In genomic region chr3:177776656-177777055, GRCh38 we compare ENCODE assay signal across 11 cellular contexts.
DNase-seq lines count a peak whose midpoint lies in the region; ATAC-seq and TF ChIP-seq lines count a peak whose summit lies in the region.
"Had no signal": no experiment of that assay in that cellular context is flagged by ENCODE, and none has a peak within 500 bp of the region (broad histone marks: within the 10 kb centered on the region; RNA-seq: fewer than 3 reads in every experiment).

No MANE protein-coding gene starts in this region.

- CTCF ChIA-PET in Panc1 (lab: Charles Lee) = no interaction called here

- H3K23me2 ChIP-seq in H9 (ENCODE audit: insufficient read length, low read depth, low read length, poor library complexity, severe bottlenecking) = no peaks in the 10 kb centered on the region

- H3K4me1 ChIP-seq in Panc1 (ENCODE audit: control insufficient read depth, insufficient read depth, low read length) = no peaks in the 10 kb centered on the region; the same call in 1 of the 2 replicates
- H3K4me1 ChIP-seq in H9 (ENCODE audit: insufficient read depth, low read length) = no peaks in the 10 kb centered on the region

- WGBS in H9 (ENCODE audit: extremely low coverage, insufficient read length, low lambda C conversion rate) = no CpG with 5 or more reads among the region's 4 CpGs

- no peak overlapping the region for H3K9ac ChIP-seq in H9 (ENCODE audit: extremely low read depth, insufficient read length, low read length)

- in situ Hi-C loops in Panc1 (cut with HindIII; ENCODE audit: low pct_unique_long_range_greater_than_20kb, low sequenced_read_pairs) = no loop called here

- H3K18ac ChIP-seq in H9 (ENCODE audit: insufficient read length, low read depth, low read length) = no peak overlapping the region

- H3K79me1 ChIP-seq in H9 (ENCODE audit: insufficient read depth, low read depth, low read length, poor library complexity, severe bottlenecking) = no peaks in the 10 kb centered on the region

- no peaks in the 10 kb centered on the region for H3K9me3 Mint-ChIP-seq in H9
- H3K9me3 Mint-ChIP-seq: dendritic cell treated with granulocyte-macrophage colony-stimulating factor and Interleukin-4, amounts not matched to agents 40 ng/mL and 50 ng/mL, for 4 days had no signal

- no peak overlapping the region for H3K14ac ChIP-seq in H9 (ENCODE audit: insufficient read depth, low read length)

- H2BK120ac ChIP-seq in H9 (ENCODE audit: low read depth, low read length, poor library complexity, severe bottlenecking) = no peak overlapping the region

- H3K27ac Mint-ChIP-seq in H9 = no peak overlapping the region
- H3K27ac Mint-ChIP-seq: dendritic cell treated with granulocyte-macrophage colony-stimulating factor and Interleukin-4, amounts not matched to agents 40 ng/mL and 50 ng/mL, for 4 days had no signal

- no peak overlapping the region for H3K4me2 ChIP-seq in H9 (ENCODE audit: insufficient read depth, insufficient read length, low read length)

- H3K23ac ChIP-seq in H9 (ENCODE audit: insufficient read length, low read depth, low read length) = no peak overlapping the region

- H3T11ph ChIP-seq in H9 (ENCODE audit: low read length) = no peak overlapping the region

- no peak overlapping the region for H4K5ac ChIP-seq in H9 (ENCODE audit: insufficient read length, low read depth, low read length)

- POLR2A ChIA-PET in Panc1 (lab: Charles Lee) = no interaction called here

- no peak overlapping the region for H2BK5ac ChIP-seq in H9 (ENCODE audit: insufficient read length, low read length)

- no peak overlapping the region for H4K8ac ChIP-seq in H9 (replicated peaks; ENCODE audit: insufficient read length, low read depth, low read length)

- H3K4me3 Mint-ChIP-seq in H9 = no peak overlapping the region
- H3K4me3 Mint-ChIP-seq: dendritic cell treated with granulocyte-macrophage colony-stimulating factor and Interleukin-4, amounts not matched to agents 40 ng/mL and 50 ng/mL, for 4 days had no signal

- H3K4me1 Mint-ChIP-seq in H9 = peaks cover 4 to 6% of the 10 kb centered on the region in 2 experiments

- no peak for TF ChIP-seq CTCF in Panc1 (IDR thresholded peaks at IDR 0.05)
- no peak for TF ChIP-seq CTCF in retinal pigment epithelial cell (conservative IDR thresholded peaks at IDR 0.05; ENCODE audit: low read depth, low read length)
- no peak for TF ChIP-seq CTCF in H9 (conservative IDR thresholded peaks at IDR 0.05)

- no peaks in the 10 kb centered on the region for H3K36me3 ChIP-seq in Panc1 (ENCODE audit: control insufficient read depth, insufficient read depth, low read length)

- no peak overlapping the region for H4K91ac ChIP-seq in H9 (ENCODE audit: insufficient read length, low read depth, low read length)

- H3K4me3 ChIP-seq in Panc1 (ENCODE audit: low read depth in 2 of 2, low read length in 2 of 2) = no peak overlapping the region
- H3K4me3 ChIP-seq in retinal pigment epithelial cell (ENCODE audit: low read length) = no peak overlapping the region

- ATAC-seq in Panc1 = no peak
- ATAC-seq in esophagus mucosa = peak; percentile 22
- no peak for ATAC-seq in HG03571 (IDR thresholded peaks at IDR 0.05; ENCODE audit: unreplicated experiment)
- ATAC-seq in GM19452 (IDR thresholded peaks at IDR 0.05; ENCODE audit: unreplicated experiment) = no peak

- no peaks in the 10 kb centered on the region for H3K79me2 ChIP-seq in H9 (ENCODE audit: insufficient read depth, low read length)

- no peak overlapping the region for H2AFZ ChIP-seq in H9 (ENCODE audit: low read length)

- H3K27me3 Mint-ChIP-seq in H9 (ENCODE audit: low read depth) = no peaks in the 10 kb centered on the region
- H3K27me3 Mint-ChIP-seq: dendritic cell treated with granulocyte-macrophage colony-stimulating factor and Interleukin-4, amounts not matched to agents 40 ng/mL and 50 ng/mL, for 4 days had no signal

- no peak overlapping the region for H3K56ac ChIP-seq in H9 (ENCODE audit: insufficient read length, low read depth, low read length)

- H2BK15ac ChIP-seq in H9 (ENCODE audit: low read depth, low read length) = no peak overlapping the region

- peaks cover 2% of the 10 kb centered on the region; the same call in 1 of the 2 replicates for H3K9me3 ChIP-seq in Panc1 (ENCODE audit: control insufficient read depth, insufficient read depth, low read depth, low read length)
- H3K9me3 ChIP-seq in H9 (ENCODE audit: control insufficient read depth, low read depth, low read length) = no peaks in the 10 kb centered on the region

- peak overlapping the region; percentile 26; the same call in 1 of the 2 replicates for H3K27ac ChIP-seq in Panc1 (ENCODE audit: low read length)
- no peak overlapping the region for H3K27ac ChIP-seq in H9 (ENCODE audit: insufficient read length, low read depth, low read length)

- no peaks in the 10 kb centered on the region for H4K20me1 ChIP-seq in H9 (ENCODE audit: control insufficient read depth, insufficient read depth, insufficient read length)

- no peak overlapping the region for H2BK12ac ChIP-seq in H9 (ENCODE audit: insufficient read length, low read depth, low read length)

- H3K36me3 Mint-ChIP-seq in H9 (ENCODE audit: insufficient read depth in 1 of 3, low read depth in 3 of 3) = no peaks in the 10 kb centered on the region

- no peaks in the 10 kb centered on the region for H3K27me3 ChIP-seq in Panc1 (ENCODE audit: control insufficient read depth, insufficient read depth, low read length)
- no peaks in the 10 kb centered on the region for H3K27me3 ChIP-seq in H9 (ENCODE audit: insufficient read depth, low read length)

- BruUV-seq in Panc1 (replicated peaks; lab: Mats Ljungman, UMichigan) = no TSS peak

- no peak overlapping the region for H2BK20ac ChIP-seq in H9 (ENCODE audit: low read depth, low read length, poor library complexity, severe bottlenecking)

- no peak overlapping the region for H2AK5ac ChIP-seq in H9 (ENCODE audit: insufficient read length, low read length)

- intact Hi-C loops in Panc1 (cut with micrococcal nuclease; ENCODE audit: unreplicated experiment) = no loop called here

- peak; percentile 6 for DNase-seq in DMS53 (lab: John Stamatoyannopoulos, UW)
- DNase-seq in DMS53 treated with DMSO at 0.1 percent for 48 hours (lab: John Stamatoyannopoulos, UW; ENCODE audit: unreplicated experiment) = no peak
- DNase-seq in Panc1 (ENCODE audit: low read depth, low spot score) = no peak
- peak; percentile 69 for DNase-seq in retinal pigment epithelial cell (ENCODE audit: low read depth)
- no peak for DNase-seq in H9
- DNase-seq: retina, SW 1271 had no signal

- H3K4ac ChIP-seq in H9 (ENCODE audit: low read depth, low read length) = no peak overlapping the region

Comparison
In these comparisons a context has a peak if more than half of its experiments do, and no peak if none do; other contexts are left out.
1. DNase-seq: peak in DMS53 (single experiment) and retinal pigment epithelial cell (single experiment); none in DMS53 treated with DMSO at 0.1 percent for 48 hours (single experiment), Panc1 (single experiment) and H9 (single experiment).